In genomic region chr22:27990879-27991278, GRCh38 we compare ENCODE assay signal across 10 cellular contexts.
A peak's percentile ranks its signal among the peaks of the same experiment; 100 is the strongest.
DNase-seq lines count a peak whose midpoint lies in the region; ATAC-seq and TF ChIP-seq lines count a peak whose summit lies in the region.
"Had no signal": no experiment of that assay in that cellular context is flagged by ENCODE, and none has a peak within 500 bp of the region (broad histone marks: within the 10 kb centered on the region; RNA-seq: fewer than 3 reads in every experiment).

No MANE protein-coding gene starts in this region.

- intact Hi-C loops in OCI-LY7 (cut with micrococcal nuclease; ENCODE audit: unreplicated experiment): loop anchor here (2.0 kb wide), 1 partner anchor 802 kb away; no protein-coding TSS in a partner anchor
- intact Hi-C loops in activated CD4-positive, alpha-beta T cell treated with anti-CD3 and anti-CD28 coated beads, Interleukin-2, amount 10 ng/mL, durations not matched to agents 24 days and 14 days (cut with micrococcal nuclease): no loop called here

- H3K9me3 Mint-ChIP-seq in activated CD4-positive, alpha-beta T cell treated with anti-CD3 and anti-CD28 coated beads, Interleukin-2, amount 10 ng/mL, durations not matched to agents 24 days and 14 days: no peaks in the 10 kb centered on the region
- H3K9me3 Mint-ChIP-seq: activated B cell treated with CpG ODN at 0.5 μM for 24 hours had no signal

- no TSS peak for BruUV-seq in OCI-LY7 (replicated peaks; lab: Mats Ljungman, UMichigan)

- H3K36me3 Mint-ChIP-seq in activated CD4-positive, alpha-beta T cell treated with anti-CD3 and anti-CD28 coated beads, Interleukin-2, amount 10 ng/mL, durations not matched to agents 24 days and 14 days (ENCODE audit: low read depth): no peaks in the 10 kb centered on the region

- peaks cover 2% of the 10 kb centered on the region for H3K4me1 Mint-ChIP-seq in activated CD4-positive, alpha-beta T cell treated with anti-CD3 and anti-CD28 coated beads, Interleukin-2, amount 10 ng/mL, durations not matched to agents 24 days and 14 days

- peaks cover 88% of the 10 kb centered on the region for H3K4me1 ChIP-seq in OCI-LY7 (ENCODE audit: insufficient read depth, low read length, poor library complexity, severe bottlenecking)
- no peaks in the 10 kb centered on the region for H3K4me1 ChIP-seq in rectal smooth muscle tissue (ENCODE audit: control insufficient read depth, insufficient read depth, low read length)

- no peak overlapping the region for H3K27ac Mint-ChIP-seq in activated CD4-positive, alpha-beta T cell treated with anti-CD3 and anti-CD28 coated beads, Interleukin-2, amount 10 ng/mL, durations not matched to agents 24 days and 14 days
- H3K27ac Mint-ChIP-seq: activated B cell treated with CpG ODN at 0.5 μM for 24 hours had no signal

- DNase-seq in NCI-H2107 (lab: John Stamatoyannopoulos, UW) (peak; percentile 4), NCI-H2107 treated with DMSO at 0.1 percent for 48 hours (lab: John Stamatoyannopoulos, UW; ENCODE audit: unreplicated experiment) (no peak), OCI-LY7 (ENCODE audit: low spot score) (peak; percentile 67), foreskin fibroblast (peak in 1 of 2 donors; percentile 26), HPDE6-E6E7 (ENCODE audit: extremely low spot score) (no peak)
- no peak for DNase-seq in activated CD4-positive, alpha-beta T cell treated with anti-CD3 and anti-CD28 coated beads, Interleukin-2, amount 10 ng/mL, durations not matched to agents 24 days and 14 days
- DNase-seq: activated B cell treated with CpG ODN at 0.5 μM for 24 hours had no signal

- H3K4me3 ChIP-seq in OCI-LY7 (ENCODE audit: low read depth, low read length, poor library complexity, severe bottlenecking): peak overlapping the region; percentile 47
- H3K4me3 ChIP-seq in foreskin fibroblast (ENCODE audit: low read depth in 1 of 2, low read length in 2 of 2): no peak overlapping the region
- no peak overlapping the region for H3K4me3 ChIP-seq in rectal smooth muscle tissue (ENCODE audit: low read length)

- peak overlapping the region; percentile 84 for H3K4me2 ChIP-seq in OCI-LY7 (ENCODE audit: low read length)

- ATAC-seq in HG02610 (IDR thresholded peaks at IDR 0.05; ENCODE audit: unreplicated experiment): no peak

- no peaks in the 10 kb centered on the region for H3K9me3 ChIP-seq in OCI-LY7 (ENCODE audit: low read length)

- H3K36me3 ChIP-seq in OCI-LY7 (ENCODE audit: insufficient read depth, low read length) (no peaks in the 10 kb centered on the region), rectal smooth muscle tissue (ENCODE audit: control insufficient read depth, insufficient read depth, low read length) (no peaks in the 10 kb centered on the region)

- no peaks in the 10 kb centered on the region for H3K27me3 ChIP-seq in rectal smooth muscle tissue (ENCODE audit: control insufficient read depth, insufficient read depth, low read length)

- no peaks in the 10 kb centered on the region for H4K20me1 ChIP-seq in OCI-LY7 (ENCODE audit: insufficient read depth, low read length)

- no peaks in the 10 kb centered on the region for H3K27me3 Mint-ChIP-seq in activated CD4-positive, alpha-beta T cell treated with anti-CD3 and anti-CD28 coated beads, Interleukin-2, amount 10 ng/mL, durations not matched to agents 24 days and 14 days
- H3K27me3 Mint-ChIP-seq: activated B cell treated with CpG ODN at 0.5 μM for 24 hours had no signal

- TF ChIP-seq CTCF in OCI-LY7 (conservative IDR thresholded peaks at IDR 0.05; ENCODE audit: low read length): peak; percentile 77
- TF ChIP-seq CTCF in foreskin fibroblast (IDR thresholded peaks at IDR 0.05; ENCODE audit: low read depth, low read length): peak; percentile 17

- POLR2A ChIA-PET in OCI-LY7 (lab: Charles Lee): interaction anchor here (1.1 to 2.0 kb wide), 3 partner anchors 10 to 71 kb away, joined by 3 to 12 read pairs (median 7); partner anchors contain the start of gene PITPNB

- H3K4me3 Mint-ChIP-seq in activated CD4-positive, alpha-beta T cell treated with anti-CD3 and anti-CD28 coated beads, Interleukin-2, amount 10 ng/mL, durations not matched to agents 24 days and 14 days: no peak overlapping the region
- H3K4me3 Mint-ChIP-seq: activated B cell treated with CpG ODN at 0.5 μM for 24 hours had no signal

- no peaks in the 10 kb centered on the region for H3K79me2 ChIP-seq in OCI-LY7 (ENCODE audit: insufficient read depth, low read depth, low read length)

- H3K9ac ChIP-seq in rectal smooth muscle tissue (ENCODE audit: low read length): no peak overlapping the region

- peak overlapping the region; percentile 51; the same call in 1 of the 2 replicates for H2AFZ ChIP-seq in OCI-LY7 (ENCODE audit: low read length)

- CTCF ChIA-PET in OCI-LY7 (lab: Charles Lee; ENCODE audit: unreplicated experiment): interaction anchor here (0.6 to 2.0 kb wide), 3 partner anchors 71 to 827 kb away, joined by 3 to 10 read pairs (median 4); partner anchors contain the start of gene PITPNB

- peak overlapping the region; percentile 96 for H3K27ac ChIP-seq in OCI-LY7 (ENCODE audit: low read depth, low read length, poor library complexity, severe bottlenecking)
- peak overlapping the region; percentile 50 for H3K27ac ChIP-seq in rectal smooth muscle tissue (ENCODE audit: low read depth, low read length)
- H3K27ac ChIP-seq: C4-2B had no signal

- H3K9me2 ChIP-seq in OCI-LY7 (ENCODE audit: insufficient read depth, low read length): no peaks in the 10 kb centered on the region

Comparison
In these comparisons a context has a peak if more than half of its experiments do, and no peak if none do; other contexts are left out.
1. DNase-seq: peak in NCI-H2107 (single experiment) and OCI-LY7 (single experiment); none in NCI-H2107 treated with DMSO at 0.1 percent for 48 hours (single experiment), activated CD4-positive, alpha-beta T cell treated with anti-CD3 and anti-CD28 coated beads, Interleukin-2, amount 10 ng/mL, durations not matched to agents 24 days and 14 days (single experiment) and HPDE6-E6E7 (single experiment).